8 cellular contexts compared by ENCODE assay signal in the genomic region with DNA sequence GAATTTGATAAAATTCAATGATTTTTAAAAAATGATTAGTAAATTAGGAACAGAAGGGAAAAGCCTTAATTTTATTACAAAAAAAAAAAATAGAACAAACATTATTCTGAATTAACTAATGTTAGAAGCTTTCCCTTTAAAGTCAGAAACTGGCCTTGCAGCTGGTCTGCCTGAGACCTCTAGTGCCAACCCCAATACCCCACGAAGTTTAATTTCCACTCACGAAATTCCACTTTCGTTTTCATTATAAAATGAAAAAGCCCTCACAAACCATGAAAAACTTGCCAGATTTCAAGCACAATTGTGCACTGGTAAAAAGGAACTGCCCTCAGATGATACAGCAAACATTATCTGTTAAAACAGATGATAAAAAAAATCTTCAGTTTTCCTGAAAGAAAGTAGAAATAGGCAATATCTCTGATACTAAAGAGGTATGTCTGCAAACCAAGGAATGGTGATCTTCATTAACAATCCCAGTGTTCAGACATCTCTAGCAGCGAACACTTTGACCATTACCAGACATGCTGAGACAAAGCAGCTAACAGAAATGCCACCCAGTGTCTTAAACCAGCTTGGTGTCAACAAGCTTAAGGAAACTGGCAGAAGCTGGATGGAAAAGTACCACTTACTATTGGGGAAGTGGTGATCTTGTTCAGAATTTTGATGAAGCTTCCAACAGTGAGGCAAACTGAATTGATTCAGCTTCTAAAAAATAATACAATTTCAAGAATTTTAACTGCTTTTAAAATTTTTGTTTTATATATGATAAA.
DNase-seq lines count a peak whose midpoint lies in the region; ATAC-seq lines count a peak whose summit lies in the region.
"Had no signal": no experiment of that assay in that cellular context is flagged by ENCODE, and none has a peak within 500 bp of the region (broad histone marks: within the 10 kb centered on the region; RNA-seq: fewer than 3 reads in every experiment).

No MANE protein-coding gene starts in this region.

- H3K4me1 ChIP-seq in endocrine pancreas (ENCODE audit: control insufficient read depth, insufficient read depth, low read length) = peaks cover 11% of the 10 kb centered on the region

- no peak overlapping the region for H3K9ac ChIP-seq in endocrine pancreas (ENCODE audit: control insufficient read depth, insufficient read depth, low read length)

- peak; percentile 22 for DNase-seq in GDM1 (lab: John Stamatoyannopoulos, UW)
- peak; percentile 63 for DNase-seq in OCI-M1 (lab: John Stamatoyannopoulos, UW)
- no peak for DNase-seq in sciatic nerve (ENCODE audit: low spot score)
- DNase-seq in posterior vena cava (ENCODE audit: low spot score) = no peak
- DNase-seq: NCI-H345 had no signal

- no peaks in the 10 kb centered on the region for H3K36me3 ChIP-seq in endocrine pancreas (ENCODE audit: control insufficient read depth, insufficient read depth, low read length)

- H3K9me3 ChIP-seq in endocrine pancreas (ENCODE audit: control insufficient read depth, low read length) = no peaks in the 10 kb centered on the region

- no peaks in the 10 kb centered on the region for H3K27me3 ChIP-seq in endocrine pancreas (ENCODE audit: control insufficient read depth, insufficient read depth, low read length)

- ATAC-seq in sciatic nerve = peak; percentile 45
- ATAC-seq in HG03342 (IDR thresholded peaks at IDR 0.05; ENCODE audit: unreplicated experiment) = no peak
- ATAC-seq in GM21576 (IDR thresholded peaks at IDR 0.05; ENCODE audit: unreplicated experiment) = no peak

- H3K4me3 ChIP-seq in endocrine pancreas (ENCODE audit: control insufficient read depth, insufficient read depth, low read length) = peak overlapping the region; percentile 57

- intact Hi-C loops in sciatic nerve (cut with DNase I) (no loop called here), posterior vena cava (cut with DNase I) (no loop called here)

Comparison
In these comparisons a context has a peak if more than half of its experiments do, and no peak if none do; other contexts are left out.
1. DNase-seq: peak in GDM1 (single experiment) and OCI-M1 (single experiment); none in sciatic nerve (single experiment) and posterior vena cava (single experiment).